ENCODE assay signal across 30 cellular contexts in genomic region chrX:153216926-153217325, GRCh38. TPM values are rescaled to one million over a fixed set of nuclear protein-coding genes. Genes with fewer than 3 reads are reported as not detected.
"Had no signal": no experiment of that assay in that cellular context is flagged by ENCODE, and none has a peak within 500 bp of the region (broad histone marks: within the 10 kb centered on the region; RNA-seq: fewer than 3 reads in every experiment).

No MANE protein-coding gene starts in this region.

- H3K9me3 ChIP-seq: body of pancreas, gastrocnemius medialis had no signal

- ATAC-seq: activated CD4-positive, alpha-beta T cell treated with anti-CD3 and anti-CD28 coated beads for 36 hours; activated CD8-positive, alpha-beta memory T cell treated with anti-CD3 and anti-CD28 coated beads, Interleukin-2, amount 10 ng/mL, durations not matched to agents 7 days and 5 days; activated CD8-positive, alpha-beta T cell treated with anti-CD3 and anti-CD28 coated beads, Interleukin-2, amount 10 ng/mL, durations not matched to agents 7 days and 5 days; activated T-cell treated with anti-CD3 and anti-CD28 coated beads, Interleukin-2, amount 50 U/mL, for 72 hours; body of pancreas; effector memory CD8-positive, alpha-beta T cell; foreskin keratinocyte; gastrocnemius medialis; heart left ventricle had no signal

- H3K27me3 ChIP-seq: body of pancreas, foreskin keratinocyte, gastrocnemius medialis had no signal

- DNase-seq: activated CD4-positive, alpha-beta memory T cell treated with anti-CD3 and anti-CD28 coated beads for 36 hours; activated CD4-positive, alpha-beta T cell treated with anti-CD3 and anti-CD28 coated beads for 36 hours; activated CD4-positive, alpha-beta T cell treated with anti-CD3 and anti-CD28 coated beads, Interleukin-2, amount 10 ng/mL, durations not matched to agents 24 days and 14 days; activated CD4-positive, CD25-positive, alpha-beta regulatory T cell; activated CD4-positive, CD25-positive, alpha-beta regulatory T cell treated with anti-CD3 and anti-CD28 coated beads, Interleukin-2, amount 50 U/mL, for 72 hours; activated CD8-positive, alpha-beta memory T cell treated with anti-CD3 and anti-CD28 coated beads, Interleukin-2, amount 10 ng/mL, durations not matched to agents 7 days and 5 days; activated CD8-positive, alpha-beta memory T cell treated with anti-CD3 and anti-CD28 coated beads, Interleukin-2, amount 50 U/mL, for 4 hours; activated CD8-positive, alpha-beta T cell treated with anti-CD3 and anti-CD28 coated beads, Interleukin-2, amount 10 ng/mL, durations not matched to agents 7 days and 5 days; activated gamma-delta T cell; activated naive CD4-positive, alpha-beta T cell treated with anti-CD3 and anti-CD28 coated beads, Interleukin-2, amount 50 U/mL, for 16 hours; activated naive CD4-positive, alpha-beta T cell treated with Interleukin-2 at 50 U/mL for 16 hours; activated T-cell treated with anti-CD3 and anti-CD28 coated beads, Interleukin-2, amount 50 U/mL, for 1 hour; activated T-cell treated with anti-CD3 and anti-CD28 coated beads, Interleukin-2, amount 50 U/mL, for 72 hours; amniotic stem cell; anterior cingulate cortex; body of pancreas; caudate nucleus; cortex of kidney; dermis blood vessel endothelial cell; effector CD4-positive, alpha-beta T cell; effector memory CD8-positive, alpha-beta T cell; erythroblast; foreskin keratinocyte; gastrocnemius medialis; glutamatergic neuron; heart left ventricle had no signal

- H3K4me1 ChIP-seq: body of pancreas, esophagus muscularis mucosa, foreskin keratinocyte, gastrocnemius medialis, heart left ventricle had no signal

- H3K27ac ChIP-seq: body of pancreas, esophagus muscularis mucosa, foreskin keratinocyte, gastrocnemius medialis, heart left ventricle had no signal

- H3K4me3 ChIP-seq: body of pancreas, esophagus muscularis mucosa, gastrocnemius medialis, heart left ventricle had no signal

- H3K36me3 ChIP-seq: esophagus muscularis mucosa, gastrocnemius medialis, heart left ventricle had no signal

RNA-seq across cellular contexts. Expression of gene MAGEA1, which starts 37.8 kb away (rescaled TPM):
- total RNA-seq: activated CD4-positive, alpha-beta memory T cell treated with anti-CD3 and anti-CD28 coated beads for 36 hours; activated CD4-positive, alpha-beta T cell treated with anti-CD3 and anti-CD28 coated beads for 36 hours; activated CD4-positive, alpha-beta T cell treated with anti-CD3 and anti-CD28 coated beads, Interleukin-2, amount 10 ng/mL, durations not matched to agents 24 days and 14 days; activated CD8-positive, alpha-beta memory T cell treated with anti-CD3 and anti-CD28 coated beads for 36 hours; activated CD8-positive, alpha-beta memory T cell treated with anti-CD3 and anti-CD28 coated beads, Interleukin-2, amount 10 ng/mL, durations not matched to agents 7 days and 5 days; activated CD8-positive, alpha-beta T cell treated with anti-CD3 and anti-CD28 coated beads, Interleukin-2, amount 10 ng/mL, durations not matched to agents 7 days and 5 days; activated T-cell treated with anti-CD3 and anti-CD28 coated beads, Interleukin-2, amount 50 U/mL, for 72 hours; body of pancreas; chondrocyte; dermis blood vessel endothelial cell; esophagus muscularis mucosa; foreskin keratinocyte; gastrocnemius medialis; heart left ventricle had no signal
- polyA plus RNA-seq: adipose tissue, foreskin keratinocyte, heart left ventricle had no signal
